In the genomic region with DNA sequence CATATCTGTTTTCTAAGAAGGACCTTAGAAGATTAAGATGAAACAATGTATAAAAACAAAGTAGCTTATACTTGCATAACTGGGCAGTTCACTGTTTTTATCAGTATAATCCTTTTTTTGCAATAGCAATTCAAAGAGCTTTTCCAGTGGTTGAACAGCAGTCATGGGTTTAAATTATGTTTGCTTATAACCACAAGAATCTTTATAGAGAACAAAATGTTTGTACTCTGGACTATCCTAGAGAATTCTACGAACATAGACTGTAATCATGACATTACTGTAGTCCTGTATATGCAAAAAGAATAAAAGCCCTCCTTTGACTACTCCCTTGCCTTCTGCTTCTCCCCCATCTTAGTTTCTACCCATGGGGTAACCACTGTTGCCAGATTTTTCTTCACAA, we compare ENCODE assay signal across 19 cellular contexts. TPM values are rescaled to one million over a fixed set of nuclear protein-coding genes. Genes with fewer than 3 reads are reported as not detected.
DNase-seq lines count a peak whose midpoint lies in the region; ATAC-seq, FAIRE-seq and TF ChIP-seq lines count a peak whose summit lies in the region.
"Had no signal": no experiment of that assay in that cellular context is flagged by ENCODE, and none has a peak within 500 bp of the region (broad histone marks: within the 10 kb centered on the region; RNA-seq: fewer than 3 reads in every experiment).

No MANE protein-coding gene starts in this region.

- TF ChIP-seq CTCF in progenitor cell of endocrine pancreas (IDR thresholded peaks at IDR 0.05; ENCODE audit: unreplicated experiment), result no peak

- peaks cover 17 to 41% of the 10 kb centered on the region in 2 donors for H3K36me3 Mint-ChIP-seq in CD4-positive, alpha-beta memory T cell
- H3K36me3 Mint-ChIP-seq in progenitor cell of endocrine pancreas (ENCODE audit: insufficient read depth), result peaks cover 9% of the 10 kb centered on the region

- H3K4me3 Mint-ChIP-seq in CD4-positive, alpha-beta memory T cell, result no peak overlapping the region
- no peak overlapping the region for H3K4me3 Mint-ChIP-seq in progenitor cell of endocrine pancreas (ENCODE audit: low read depth)
- H3K4me3 Mint-ChIP-seq: activated B cell treated with CpG ODN at 0.5 μM for 24 hours had no signal

- no peak overlapping the region for H3K9ac ChIP-seq in SK-N-MC (ENCODE audit: insufficient read length)

- H3K27me3 Mint-ChIP-seq in CD4-positive, alpha-beta memory T cell, result no peaks in the 10 kb centered on the region
- H3K27me3 Mint-ChIP-seq in progenitor cell of endocrine pancreas, result no peaks in the 10 kb centered on the region
- H3K27me3 Mint-ChIP-seq: activated B cell treated with CpG ODN at 0.5 μM for 24 hours had no signal

- H3K4me1 ChIP-seq in CD4-positive, alpha-beta memory T cell (ENCODE audit: insufficient read depth, low read length), result peaks cover 15% of the 10 kb centered on the region
- H3K4me1 ChIP-seq: uterus had no signal

- no peak overlapping the region for H3K27ac ChIP-seq in CD4-positive, alpha-beta memory T cell (ENCODE audit: low read depth, low read length)
- 0 out of 2 replicates have a peak overlapping the region, but pooled peaks have one; percentile 5 for H3K27ac ChIP-seq in SK-N-MC
- H3K27ac ChIP-seq: uterus had no signal

- no peaks in the 10 kb centered on the region for H3K9me3 Mint-ChIP-seq in CD4-positive, alpha-beta memory T cell
- no peaks in the 10 kb centered on the region for H3K9me3 Mint-ChIP-seq in progenitor cell of endocrine pancreas (ENCODE audit: low read depth)
- H3K9me3 Mint-ChIP-seq: activated B cell treated with CpG ODN at 0.5 μM for 24 hours had no signal

- no peak for ATAC-seq in GM19397 (IDR thresholded peaks at IDR 0.05; ENCODE audit: unreplicated experiment)
- ATAC-seq in HG03565 (IDR thresholded peaks at IDR 0.05; ENCODE audit: unreplicated experiment), result no peak
- ATAC-seq: stimulated activated naive CD8-positive, alpha-beta T cell treated with anti-CD3 and anti-CD28 coated beads, Interleukin-15, Interleukin-2, amounts not matched to agents 100 U/mL and 50 U/mL, for 24 hours had no signal

- no peak for TF ChIP-seq POLR2A in GM12892 (IDR thresholded peaks at IDR 0.05; ENCODE audit: low read depth, low read length)

- DNase-seq in CD4-positive, alpha-beta memory T cell, result no peak
- DNase-seq in SK-N-MC (ENCODE audit: low read depth, low spot score), result no peak
- DNase-seq in fibroblast of gingiva (ENCODE audit: low read depth), result peak; percentile 19
- DNase-seq in progenitor cell of endocrine pancreas (ENCODE audit: low spot score, unreplicated experiment), result no peak
- no peak for DNase-seq in GM12892 (ENCODE audit: insufficient read length)
- DNase-seq in NCI-H2196 (lab: John Stamatoyannopoulos, UW; ENCODE audit: unreplicated experiment), result no peak
- DNase-seq: activated B cell treated with CpG ODN at 0.5 μM for 24 hours; activated naive CD4-positive, alpha-beta T cell treated with Interleukin-2 at 50 U/mL for 16 hours; glutamatergic neuron; midbrain; NCI-H748 treated with DMSO at 0.1 percent for 48 hours; occipital lobe; spleen; stimulated activated naive CD8-positive, alpha-beta T cell treated with anti-CD3 and anti-CD28 coated beads, Interleukin-15, Interleukin-2, amounts not matched to agents 100 U/mL and 50 U/mL, for 24 hours; uterus had no signal

- FAIRE-seq in GM12892 (lab: Jason Lieb, UNC), result no peak
- FAIRE-seq: bronchial epithelial cell, islet of Langerhans had no signal

- H3K36me3 ChIP-seq in CD4-positive, alpha-beta memory T cell (ENCODE audit: insufficient read depth, low read length), result peaks cover 4% of the 10 kb centered on the region
- H3K36me3 ChIP-seq in SK-N-MC (ENCODE audit: insufficient read depth, low read length), result no peaks in the 10 kb centered on the region
- H3K36me3 ChIP-seq: uterus had no signal

- H3K4me1 Mint-ChIP-seq in CD4-positive, alpha-beta memory T cell, result peaks cover 11 to 26% (median 22%) of the 10 kb centered on the region in 4 donors
- peaks cover 7% of the 10 kb centered on the region for H3K4me1 Mint-ChIP-seq in progenitor cell of endocrine pancreas (ENCODE audit: low read depth)

- H3K27ac Mint-ChIP-seq in CD4-positive, alpha-beta memory T cell, result peak overlapping the region in 5 of 7 donors; percentile 2 to 62 (median 42)
- peak overlapping the region; percentile 67 for H3K27ac Mint-ChIP-seq in progenitor cell of endocrine pancreas
- H3K27ac Mint-ChIP-seq: activated B cell treated with CpG ODN at 0.5 μM for 24 hours had no signal

- no peaks in the 10 kb centered on the region for H3K9me3 ChIP-seq in CD4-positive, alpha-beta memory T cell (ENCODE audit: control insufficient read depth in 1 of 2, low read length in 2 of 2)
- H3K9me3 ChIP-seq in SK-N-MC (ENCODE audit: low read depth, low read length), result no peaks in the 10 kb centered on the region
- H3K9me3 ChIP-seq: spleen, uterus had no signal

- H3K4me3 ChIP-seq in CD4-positive, alpha-beta memory T cell (ENCODE audit: low read length in 2 of 2), result no peak overlapping the region
- no peak overlapping the region for H3K4me3 ChIP-seq in SK-N-MC
- H3K4me3 ChIP-seq: spleen, uterus had no signal

- H3K27me3 ChIP-seq in CD4-positive, alpha-beta memory T cell (ENCODE audit: insufficient read depth, low read length), result no peaks in the 10 kb centered on the region
- H3K27me3 ChIP-seq: spleen, uterus had no signal

- CTCF ChIA-PET in CD4-positive, alpha-beta memory T cell (lab: Charles Lee; ENCODE audit: partially characterized antibody), result interaction anchor here (0.6 kb wide), 1 partner anchor 50 kb away, joined by 3 read pairs; no protein-coding TSS in a partner anchor

- intact Hi-C loops in CD4-positive, alpha-beta memory T cell (cut with micrococcal nuclease), result no loop called here

- POLR2A ChIA-PET in CD4-positive, alpha-beta memory T cell (lab: Charles Lee; ENCODE audit: partially characterized antibody), result no interaction called here

RNA-seq across cellular contexts. Expression of a gene that starts 5.7 kb away (rescaled TPM):
- total RNA-seq in CD4-positive, alpha-beta memory T cell, result 10 to 100 TPM; 35.2 to 41.5 TPM
- polyA plus RNA-seq in CD4-positive, alpha-beta memory T cell, result 10 to 100 TPM; 46.8 to 60.0 TPM
- total RNA-seq in progenitor cell of endocrine pancreas, result 43.7 and 46.2 TPM in 2 replicates
- polyA plus RNA-seq in GM12892 (2012; ENCODE audit: missing spikeins), result 23.7 TPM
